13 cellular contexts compared by ENCODE assay signal in the genomic region with DNA sequence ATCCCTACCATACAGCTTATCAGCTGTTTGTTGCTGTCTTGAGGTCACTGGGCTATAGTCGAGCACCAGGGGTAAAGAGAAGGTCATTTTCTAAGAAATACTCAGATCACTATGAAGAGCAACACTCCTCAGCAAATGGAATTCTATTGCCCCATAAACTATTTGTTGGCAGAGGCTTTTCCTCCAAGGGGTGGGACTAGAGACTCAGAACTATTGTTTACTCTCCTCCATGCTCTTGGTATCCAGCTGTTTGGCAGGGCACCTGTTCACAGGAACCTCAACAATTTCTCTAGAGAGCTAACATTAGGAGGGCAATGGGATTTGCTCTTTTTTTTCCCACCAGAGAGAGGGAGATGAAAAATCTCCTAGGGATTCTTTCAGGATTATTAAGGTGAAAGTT.
DNase-seq lines count a peak whose midpoint lies in the region; ATAC-seq and TF ChIP-seq lines count a peak whose summit lies in the region.
"Had no signal": no experiment of that assay in that cellular context is flagged by ENCODE, and none has a peak within 500 bp of the region (broad histone marks: within the 10 kb centered on the region; RNA-seq: fewer than 3 reads in every experiment).

No MANE protein-coding gene starts in this region.

- TF ChIP-seq CTCF in transverse colon (IDR thresholded peaks at IDR 0.05) = no peak

- H3K36me3 ChIP-seq in transverse colon (no peaks in the 10 kb centered on the region), aorta (ENCODE audit: control insufficient read depth in 1 of 2, insufficient read depth in 2 of 2, low read length in 1 of 2) (no peaks in the 10 kb centered on the region)

- no peak overlapping the region for H3K27ac ChIP-seq in transverse colon
- no peak overlapping the region for H3K27ac ChIP-seq in aorta (ENCODE audit: low read depth in 1 of 2, low read length in 2 of 2)
- H3K27ac ChIP-seq: 22Rv1 had no signal

- H3K27me3 ChIP-seq in transverse colon = no peaks in the 10 kb centered on the region
- no peaks in the 10 kb centered on the region for H3K27me3 ChIP-seq in aorta (ENCODE audit: control insufficient read depth in 1 of 2, insufficient read depth in 2 of 2, low read length in 1 of 2)

- DNase-seq in DMS53 (lab: John Stamatoyannopoulos, UW) (peak; percentile 25), DMS53 treated with DMSO at 0.1 percent for 48 hours (lab: John Stamatoyannopoulos, UW; ENCODE audit: unreplicated experiment) (no peak), NCI-H510A treated with DMSO at 0.1 percent for 48 hours (lab: John Stamatoyannopoulos, UW) (peak; percentile 48), myocyte (ENCODE audit: low read depth) (peak; percentile 16), transverse colon (no peak), aorta (no peak), NCI-H2171 treated with DMSO at 0.1 percent for 48 hours (lab: John Stamatoyannopoulos, UW) (no peak)
- DNase-seq: Caco-2; CD8-positive, alpha-beta memory T cell; EL; HCEC 1CT; HFFc6 had no signal

- H3K9me3 ChIP-seq in transverse colon (no peaks in the 10 kb centered on the region), aorta (ENCODE audit: control insufficient read depth, low read length) (peaks cover 2% of the 10 kb centered on the region)
- H3K9me3 ChIP-seq: Caco-2 had no signal

- in situ Hi-C loops in transverse colon (cut with MboI; ENCODE audit: low pct_ligation_motif_present in 1 of 4, low pct_unique_long_range_greater_than_20kb in 1 of 4, low sequenced_read_pairs in 3 of 4) = no loop called here

- no peak overlapping the region for H3K4me3 ChIP-seq in transverse colon
- H3K4me3 ChIP-seq in aorta (ENCODE audit: low read length in 2 of 2) = no peak overlapping the region

- no peak for TF ChIP-seq EP300 in transverse colon (IDR thresholded peaks at IDR 0.05; ENCODE audit: low read depth)

- WGBS in transverse colon (ENCODE audit: low coverage in 1 of 2), 2 donors = 48 to 50% methylated on average over 1 of the region's 1 CpG
- 92% methylated on average over 1 of the region's 1 CpG for WGBS in aorta, 2 donors

- ATAC-seq in aorta (ENCODE audit: low FRiP score) = no peak

- intact Hi-C loops in transverse colon (cut with DNase I; ENCODE audit: low total_unique reads) (no loop called here), aorta (cut with DNase I) (no loop called here)

- H3K4me1 ChIP-seq in transverse colon (no peaks in the 10 kb centered on the region), aorta (ENCODE audit: control insufficient read depth in 1 of 2, insufficient read depth in 2 of 2, low read length in 2 of 2) (no peaks in the 10 kb centered on the region)
- H3K4me1 ChIP-seq: Caco-2 had no signal

- no peak for TF ChIP-seq POLR2A in transverse colon (IDR thresholded peaks at IDR 0.05)

Comparison
In these comparisons a context has a peak if more than half of its experiments do, and no peak if none do; other contexts are left out.
1. DNase-seq: peak in DMS53 (single experiment), NCI-H510A treated with DMSO at 0.1 percent for 48 hours (single experiment) and myocyte (single experiment); none in DMS53 treated with DMSO at 0.1 percent for 48 hours (single experiment), transverse colon (single experiment), aorta (0 of 2) and NCI-H2171 treated with DMSO at 0.1 percent for 48 hours (single experiment).